In the genomic region with DNA sequence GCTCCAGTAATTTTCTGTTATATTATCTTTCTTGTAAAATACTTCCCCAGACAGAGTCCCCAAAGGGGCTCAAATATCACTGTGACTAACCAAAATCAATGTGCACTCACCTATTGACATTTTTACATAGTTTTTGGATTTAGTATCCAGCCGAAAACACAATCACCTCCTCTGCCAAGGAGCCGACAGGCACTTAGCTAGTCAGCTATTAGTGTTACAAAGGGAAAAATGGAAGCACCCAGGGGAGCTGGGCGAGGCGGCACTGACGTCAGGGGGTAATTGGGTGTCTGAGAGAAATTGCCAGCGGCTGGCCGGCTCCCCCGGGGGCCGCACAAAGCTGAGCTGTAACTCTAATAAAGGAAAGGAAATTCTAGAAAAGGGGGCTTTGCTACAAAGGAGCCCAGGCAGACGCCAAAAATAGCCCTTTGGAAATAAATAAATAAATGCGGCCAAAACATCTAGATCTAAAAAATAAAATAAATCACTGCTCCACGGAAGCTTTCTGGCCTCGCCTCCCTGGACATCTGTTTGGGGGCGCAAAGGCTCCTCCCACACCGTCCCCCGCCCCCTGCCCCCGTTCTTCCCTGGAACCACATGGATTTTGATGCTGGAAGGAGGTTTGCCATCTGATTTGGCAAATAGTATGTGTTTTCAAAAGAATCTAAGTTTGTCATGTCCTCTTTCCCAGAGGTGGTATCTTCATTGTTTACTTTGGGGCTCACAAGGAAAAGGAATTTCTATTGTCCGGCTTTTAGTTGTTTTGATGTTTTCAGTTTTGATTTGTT, we compare ENCODE assay signal across 1 cellular context.
TF ChIP-seq lines count a peak whose summit lies in the region.

No MANE protein-coding gene starts in this region.

TF ChIP-seq in GM23338, 12 proteins besides CTCF, POLR2A, EP300 and RAD21 (continued from another document):
- TF ChIP-seq, protein P1, sequence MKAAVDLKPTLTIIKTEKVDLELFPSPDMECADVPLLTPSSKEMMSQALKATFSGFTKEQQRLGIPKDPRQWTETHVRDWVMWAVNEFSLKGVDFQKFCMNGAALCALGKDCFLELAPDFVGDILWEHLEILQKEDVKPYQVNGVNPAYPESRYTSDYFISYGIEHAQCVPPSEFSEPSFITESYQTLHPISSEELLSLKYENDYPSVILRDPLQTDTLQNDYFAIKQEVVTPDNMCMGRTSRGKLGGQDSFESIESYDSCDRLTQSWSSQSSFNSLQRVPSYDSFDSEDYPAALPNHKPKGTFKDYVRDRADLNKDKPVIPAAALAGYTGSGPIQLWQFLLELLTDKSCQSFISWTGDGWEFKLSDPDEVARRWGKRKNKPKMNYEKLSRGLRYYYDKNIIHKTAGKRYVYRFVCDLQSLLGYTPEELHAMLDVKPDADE (IDR thresholded peaks at IDR 0.05), result no peak
- TF ChIP-seq ZNF331 (CRISPR knock-in tag; IDR thresholded peaks at IDR 0.05; ENCODE audit: low read depth) (no peak), EZH2 (IDR thresholded peaks at IDR 0.05; ENCODE audit: low read depth, unreplicated experiment) (no peak), POLR2AphosphoS5 (IDR thresholded peaks at IDR 0.05; ENCODE audit: low read depth) (no peak), JUNB (IDR thresholded peaks at IDR 0.05; ENCODE audit: unreplicated experiment) (no peak), ZNF114 (CRISPR knock-in tag; IDR thresholded peaks at IDR 0.05) (no peak), STAT1 (IDR thresholded peaks at IDR 0.05; ENCODE audit: unreplicated experiment) (no peak)
- TF ChIP-seq, protein P2, sequence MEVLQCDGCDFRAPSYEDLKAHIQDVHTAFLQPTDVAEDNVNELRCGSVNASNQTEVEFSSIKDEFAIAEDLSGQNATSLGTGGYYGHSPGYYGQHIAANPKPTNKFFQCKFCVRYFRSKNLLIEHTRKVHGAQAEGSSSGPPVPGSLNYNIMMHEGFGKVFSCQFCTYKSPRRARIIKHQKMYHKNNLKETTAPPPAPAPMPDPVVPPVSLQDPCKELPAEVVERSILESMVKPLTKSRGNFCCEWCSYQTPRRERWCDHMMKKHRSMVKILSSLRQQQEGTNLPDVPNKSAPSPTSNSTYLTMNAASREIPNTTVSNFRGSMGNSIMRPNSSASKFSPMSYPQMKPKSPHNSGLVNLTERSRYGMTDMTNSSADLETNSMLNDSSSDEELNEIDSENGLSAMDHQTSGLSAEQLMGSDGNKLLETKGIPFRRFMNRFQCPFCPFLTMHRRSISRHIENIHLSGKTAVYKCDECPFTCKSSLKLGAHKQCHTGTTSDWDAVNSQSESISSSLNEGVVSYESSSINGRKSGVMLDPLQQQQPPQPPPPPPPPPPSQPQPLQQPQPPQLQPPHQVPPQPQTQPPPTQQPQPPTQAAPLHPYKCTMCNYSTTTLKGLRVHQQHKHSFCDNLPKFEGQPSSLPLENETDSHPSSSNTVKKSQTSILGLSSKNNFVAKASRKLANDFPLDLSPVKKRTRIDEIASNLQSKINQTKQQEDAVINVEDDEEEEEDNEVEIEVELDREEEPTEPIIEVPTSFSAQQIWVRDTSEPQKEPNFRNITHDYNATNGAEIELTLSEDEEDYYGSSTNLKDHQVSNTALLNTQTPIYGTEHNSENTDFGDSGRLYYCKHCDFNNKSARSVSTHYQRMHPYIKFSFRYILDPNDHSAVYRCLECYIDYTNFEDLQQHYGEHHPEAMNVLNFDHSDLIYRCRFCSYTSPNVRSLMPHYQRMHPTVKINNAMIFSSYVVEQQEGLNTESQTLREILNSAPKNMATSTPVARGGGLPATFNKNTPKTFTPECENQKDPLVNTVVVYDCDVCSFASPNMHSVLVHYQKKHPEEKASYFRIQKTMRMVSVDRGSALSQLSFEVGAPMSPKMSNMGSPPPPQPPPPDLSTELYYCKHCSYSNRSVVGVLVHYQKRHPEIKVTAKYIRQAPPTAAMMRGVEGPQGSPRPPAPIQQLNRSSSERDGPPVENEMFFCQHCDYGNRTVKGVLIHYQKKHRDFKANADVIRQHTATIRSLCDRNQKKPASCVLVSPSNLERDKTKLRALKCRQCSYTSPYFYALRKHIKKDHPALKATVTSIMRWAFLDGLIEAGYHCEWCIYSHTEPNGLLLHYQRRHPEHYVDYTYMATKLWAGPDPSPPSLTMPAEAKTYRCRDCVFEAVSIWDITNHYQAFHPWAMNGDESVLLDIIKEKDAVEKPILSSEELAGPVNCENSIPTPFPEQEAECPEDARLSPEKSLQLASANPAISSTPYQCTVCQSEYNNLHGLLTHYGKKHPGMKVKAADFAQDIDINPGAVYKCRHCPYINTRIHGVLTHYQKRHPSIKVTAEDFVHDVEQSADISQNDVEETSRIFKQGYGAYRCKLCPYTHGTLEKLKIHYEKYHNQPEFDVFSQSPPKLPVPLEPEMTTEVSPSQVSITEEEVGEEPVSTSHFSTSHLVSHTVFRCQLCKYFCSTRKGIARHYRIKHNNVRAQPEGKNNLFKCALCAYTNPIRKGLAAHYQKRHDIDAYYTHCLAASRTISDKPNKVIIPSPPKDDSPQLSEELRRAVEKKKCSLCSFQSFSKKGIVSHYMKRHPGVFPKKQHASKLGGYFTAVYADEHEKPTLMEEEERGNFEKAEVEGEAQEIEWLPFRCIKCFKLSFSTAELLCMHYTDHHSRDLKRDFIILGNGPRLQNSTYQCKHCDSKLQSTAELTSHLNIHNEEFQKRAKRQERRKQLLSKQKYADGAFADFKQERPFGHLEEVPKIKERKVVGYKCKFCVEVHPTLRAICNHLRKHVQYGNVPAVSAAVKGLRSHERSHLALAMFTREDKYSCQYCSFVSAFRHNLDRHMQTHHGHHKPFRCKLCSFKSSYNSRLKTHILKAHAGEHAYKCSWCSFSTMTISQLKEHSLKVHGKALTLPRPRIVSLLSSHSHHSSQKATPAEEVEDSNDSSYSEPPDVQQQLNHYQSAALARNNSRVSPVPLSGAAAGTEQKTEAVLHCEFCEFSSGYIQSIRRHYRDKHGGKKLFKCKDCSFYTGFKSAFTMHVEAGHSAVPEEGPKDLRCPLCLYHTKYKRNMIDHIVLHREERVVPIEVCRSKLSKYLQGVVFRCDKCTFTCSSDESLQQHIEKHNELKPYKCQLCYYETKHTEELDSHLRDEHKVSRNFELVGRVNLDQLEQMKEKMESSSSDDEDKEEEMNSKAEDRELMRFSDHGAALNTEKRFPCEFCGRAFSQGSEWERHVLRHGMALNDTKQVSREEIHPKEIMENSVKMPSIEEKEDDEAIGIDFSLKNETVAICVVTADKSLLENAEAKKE (CRISPR knock-in tag; IDR thresholded peaks at IDR 0.05), result no peak
- TF ChIP-seq, protein P3, sequence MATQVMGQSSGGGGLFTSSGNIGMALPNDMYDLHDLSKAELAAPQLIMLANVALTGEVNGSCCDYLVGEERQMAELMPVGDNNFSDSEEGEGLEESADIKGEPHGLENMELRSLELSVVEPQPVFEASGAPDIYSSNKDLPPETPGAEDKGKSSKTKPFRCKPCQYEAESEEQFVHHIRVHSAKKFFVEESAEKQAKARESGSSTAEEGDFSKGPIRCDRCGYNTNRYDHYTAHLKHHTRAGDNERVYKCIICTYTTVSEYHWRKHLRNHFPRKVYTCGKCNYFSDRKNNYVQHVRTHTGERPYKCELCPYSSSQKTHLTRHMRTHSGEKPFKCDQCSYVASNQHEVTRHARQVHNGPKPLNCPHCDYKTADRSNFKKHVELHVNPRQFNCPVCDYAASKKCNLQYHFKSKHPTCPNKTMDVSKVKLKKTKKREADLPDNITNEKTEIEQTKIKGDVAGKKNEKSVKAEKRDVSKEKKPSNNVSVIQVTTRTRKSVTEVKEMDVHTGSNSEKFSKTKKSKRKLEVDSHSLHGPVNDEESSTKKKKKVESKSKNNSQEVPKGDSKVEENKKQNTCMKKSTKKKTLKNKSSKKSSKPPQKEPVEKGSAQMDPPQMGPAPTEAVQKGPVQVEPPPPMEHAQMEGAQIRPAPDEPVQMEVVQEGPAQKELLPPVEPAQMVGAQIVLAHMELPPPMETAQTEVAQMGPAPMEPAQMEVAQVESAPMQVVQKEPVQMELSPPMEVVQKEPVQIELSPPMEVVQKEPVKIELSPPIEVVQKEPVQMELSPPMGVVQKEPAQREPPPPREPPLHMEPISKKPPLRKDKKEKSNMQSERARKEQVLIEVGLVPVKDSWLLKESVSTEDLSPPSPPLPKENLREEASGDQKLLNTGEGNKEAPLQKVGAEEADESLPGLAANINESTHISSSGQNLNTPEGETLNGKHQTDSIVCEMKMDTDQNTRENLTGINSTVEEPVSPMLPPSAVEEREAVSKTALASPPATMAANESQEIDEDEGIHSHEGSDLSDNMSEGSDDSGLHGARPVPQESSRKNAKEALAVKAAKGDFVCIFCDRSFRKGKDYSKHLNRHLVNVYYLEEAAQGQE (IDR thresholded peaks at IDR 0.05; ENCODE audit: unreplicated experiment), result no peak
